In genomic region chr4:132506568-132506967, GRCh38 we compare ENCODE assay signal across 8 cellular contexts.
"Had no signal": no experiment of that assay in that cellular context is flagged by ENCODE, and none has a peak within 500 bp of the region (broad histone marks: within the 10 kb centered on the region; RNA-seq: fewer than 3 reads in every experiment).

No MANE protein-coding gene starts in this region.

- FAIRE-seq: H1, H54, HTR-8/SVneo had no signal

- DNase-seq: H9, HCEC 1CT, KBM-7 had no signal

- H3K27ac ChIP-seq: KMS-11 had no signal

- H3K4me2 ChIP-seq: GM23338, KMS-11 had no signal

- ATAC-seq: GM23338 had no signal

- H2AFZ ChIP-seq: GM23338 had no signal

- H3K4me3 ChIP-seq: GM23338 had no signal

- H3K9ac ChIP-seq: KMS-11 had no signal
